1 cellular context compared by ENCODE assay signal in genomic region chr14:102554835-102555819, GRCh38.
TF ChIP-seq lines count a peak whose summit lies in the region.

No MANE protein-coding gene starts in this region.

TF ChIP-seq in GM12878, 131 proteins besides CTCF, POLR2A, EP300 and RAD21 (continued from another document and continues in another):
- TF ChIP-seq ZBTB33 (IDR thresholded peaks at IDR 0.05) = 0 out of 2 replicates have a peak, but pooled peaks have one; percentile 56
- TF ChIP-seq PRDM15 (CRISPR knock-in tag; IDR thresholded peaks at IDR 0.05) = no peak
- TF ChIP-seq BACH1 (IDR thresholded peaks at IDR 0.05; ENCODE audit: borderline replicate concordance) = peak; percentile 42; the same call in 1 of the 2 replicates
- no peak for TF ChIP-seq NFIC (IDR thresholded peaks at IDR 0.05; ENCODE audit: low read depth, low read length)
- TF ChIP-seq ZBTB40 (IDR thresholded peaks at IDR 0.05; ENCODE audit: borderline replicate concordance) = no peak
- peak; percentile 72 for TF ChIP-seq MEF2B (IDR thresholded peaks at IDR 0.05; ENCODE audit: partially characterized antibody, poor library complexity, severe bottlenecking)
- TF ChIP-seq, protein P1, sequence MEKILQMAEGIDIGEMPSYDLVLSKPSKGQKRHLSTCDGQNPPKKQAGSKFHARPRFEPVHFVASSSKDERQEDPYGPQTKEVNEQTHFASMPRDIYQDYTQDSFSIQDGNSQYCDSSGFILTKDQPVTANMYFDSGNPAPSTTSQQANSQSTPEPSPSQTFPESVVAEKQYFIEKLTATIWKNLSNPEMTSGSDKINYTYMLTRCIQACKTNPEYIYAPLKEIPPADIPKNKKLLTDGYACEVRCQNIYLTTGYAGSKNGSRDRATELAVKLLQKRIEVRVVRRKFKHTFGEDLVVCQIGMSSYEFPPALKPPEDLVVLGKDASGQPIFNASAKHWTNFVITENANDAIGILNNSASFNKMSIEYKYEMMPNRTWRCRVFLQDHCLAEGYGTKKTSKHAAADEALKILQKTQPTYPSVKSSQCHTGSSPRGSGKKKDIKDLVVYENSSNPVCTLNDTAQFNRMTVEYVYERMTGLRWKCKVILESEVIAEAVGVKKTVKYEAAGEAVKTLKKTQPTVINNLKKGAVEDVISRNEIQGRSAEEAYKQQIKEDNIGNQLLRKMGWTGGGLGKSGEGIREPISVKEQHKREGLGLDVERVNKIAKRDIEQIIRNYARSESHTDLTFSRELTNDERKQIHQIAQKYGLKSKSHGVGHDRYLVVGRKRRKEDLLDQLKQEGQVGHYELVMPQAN (conservative IDR thresholded peaks at IDR 0.05) = no peak
- no peak for TF ChIP-seq ATF3 (IDR thresholded peaks at IDR 0.05; ENCODE audit: borderline replicate concordance, extremely low read depth, low read depth, low read length)
- TF ChIP-seq ATF7 (IDR thresholded peaks at IDR 0.05; ENCODE audit: low read depth) = no peak
- TF ChIP-seq, protein P2, sequence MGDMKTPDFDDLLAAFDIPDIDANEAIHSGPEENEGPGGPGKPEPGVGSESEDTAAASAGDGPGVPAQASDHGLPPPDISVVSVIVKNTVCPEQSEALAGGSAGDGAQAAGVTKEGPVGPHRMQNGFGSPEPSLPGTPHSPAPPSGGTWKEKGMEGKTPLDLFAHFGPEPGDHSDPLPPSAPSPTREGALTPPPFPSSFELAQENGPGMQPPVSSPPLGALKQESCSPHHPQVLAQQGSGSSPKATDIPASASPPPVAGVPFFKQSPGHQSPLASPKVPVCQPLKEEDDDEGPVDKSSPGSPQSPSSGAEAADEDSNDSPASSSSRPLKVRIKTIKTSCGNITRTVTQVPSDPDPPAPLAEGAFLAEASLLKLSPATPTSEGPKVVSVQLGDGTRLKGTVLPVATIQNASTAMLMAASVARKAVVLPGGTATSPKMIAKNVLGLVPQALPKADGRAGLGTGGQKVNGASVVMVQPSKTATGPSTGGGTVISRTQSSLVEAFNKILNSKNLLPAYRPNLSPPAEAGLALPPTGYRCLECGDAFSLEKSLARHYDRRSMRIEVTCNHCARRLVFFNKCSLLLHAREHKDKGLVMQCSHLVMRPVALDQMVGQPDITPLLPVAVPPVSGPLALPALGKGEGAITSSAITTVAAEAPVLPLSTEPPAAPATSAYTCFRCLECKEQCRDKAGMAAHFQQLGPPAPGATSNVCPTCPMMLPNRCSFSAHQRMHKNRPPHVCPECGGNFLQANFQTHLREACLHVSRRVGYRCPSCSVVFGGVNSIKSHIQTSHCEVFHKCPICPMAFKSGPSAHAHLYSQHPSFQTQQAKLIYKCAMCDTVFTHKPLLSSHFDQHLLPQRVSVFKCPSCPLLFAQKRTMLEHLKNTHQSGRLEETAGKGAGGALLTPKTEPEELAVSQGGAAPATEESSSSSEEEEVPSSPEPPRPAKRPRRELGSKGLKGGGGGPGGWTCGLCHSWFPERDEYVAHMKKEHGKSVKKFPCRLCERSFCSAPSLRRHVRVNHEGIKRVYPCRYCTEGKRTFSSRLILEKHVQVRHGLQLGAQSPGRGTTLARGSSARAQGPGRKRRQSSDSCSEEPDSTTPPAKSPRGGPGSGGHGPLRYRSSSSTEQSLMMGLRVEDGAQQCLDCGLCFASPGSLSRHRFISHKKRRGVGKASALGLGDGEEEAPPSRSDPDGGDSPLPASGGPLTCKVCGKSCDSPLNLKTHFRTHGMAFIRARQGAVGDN (IDR thresholded peaks at IDR 0.05) = peak; percentile 50; the same call in 1 of the 2 replicates
- TF ChIP-seq IKZF1 (conservative IDR thresholded peaks at IDR 0.05) = peak; percentile 78
- TF ChIP-seq, protein P3, sequence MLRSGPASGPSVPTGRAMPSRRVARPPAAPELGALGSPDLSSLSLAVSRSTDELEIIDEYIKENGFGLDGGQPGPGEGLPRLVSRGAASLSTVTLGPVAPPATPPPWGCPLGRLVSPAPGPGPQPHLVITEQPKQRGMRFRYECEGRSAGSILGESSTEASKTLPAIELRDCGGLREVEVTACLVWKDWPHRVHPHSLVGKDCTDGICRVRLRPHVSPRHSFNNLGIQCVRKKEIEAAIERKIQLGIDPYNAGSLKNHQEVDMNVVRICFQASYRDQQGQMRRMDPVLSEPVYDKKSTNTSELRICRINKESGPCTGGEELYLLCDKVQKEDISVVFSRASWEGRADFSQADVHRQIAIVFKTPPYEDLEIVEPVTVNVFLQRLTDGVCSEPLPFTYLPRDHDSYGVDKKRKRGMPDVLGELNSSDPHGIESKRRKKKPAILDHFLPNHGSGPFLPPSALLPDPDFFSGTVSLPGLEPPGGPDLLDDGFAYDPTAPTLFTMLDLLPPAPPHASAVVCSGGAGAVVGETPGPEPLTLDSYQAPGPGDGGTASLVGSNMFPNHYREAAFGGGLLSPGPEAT (IDR thresholded peaks at IDR 0.05; ENCODE audit: low read depth) = no peak
- TF ChIP-seq HDAC6 (IDR thresholded peaks at IDR 0.05; ENCODE audit: unreplicated experiment) = no peak
- no peak for TF ChIP-seq PAX8 (IDR thresholded peaks at IDR 0.05)
- no peak for TF ChIP-seq POU2F2 (IDR thresholded peaks at IDR 0.05; ENCODE audit: borderline replicate concordance, low read depth, low read length)
- TF ChIP-seq CREM (IDR thresholded peaks at IDR 0.05; ENCODE audit: low read depth) = no peak
- TF ChIP-seq EED (IDR thresholded peaks at IDR 0.05; ENCODE audit: low read depth) = no peak
- no peak for TF ChIP-seq USF2 (IDR thresholded peaks at IDR 0.05; ENCODE audit: borderline replicate concordance, low read depth, low read length)
- no peak for TF ChIP-seq NFYA (IDR thresholded peaks at IDR 0.05; ENCODE audit: borderline replicate concordance, low read depth, low read length)
- TF ChIP-seq YY1 (IDR thresholded peaks at IDR 0.05; ENCODE audit: low read depth, low read length) = no peak
- no peak for TF ChIP-seq SPI1 (IDR thresholded peaks at IDR 0.05; ENCODE audit: borderline replicate concordance, insufficient read depth, low read depth, low read length)
- peak in 1 of 2 experiments; percentile 87; a peak in 3 of 4 replicates for TF ChIP-seq SRF (IDR thresholded peaks at IDR 0.05; ENCODE audit: low read depth in 2 of 2, low read length in 2 of 2)
- TF ChIP-seq, protein P4, sequence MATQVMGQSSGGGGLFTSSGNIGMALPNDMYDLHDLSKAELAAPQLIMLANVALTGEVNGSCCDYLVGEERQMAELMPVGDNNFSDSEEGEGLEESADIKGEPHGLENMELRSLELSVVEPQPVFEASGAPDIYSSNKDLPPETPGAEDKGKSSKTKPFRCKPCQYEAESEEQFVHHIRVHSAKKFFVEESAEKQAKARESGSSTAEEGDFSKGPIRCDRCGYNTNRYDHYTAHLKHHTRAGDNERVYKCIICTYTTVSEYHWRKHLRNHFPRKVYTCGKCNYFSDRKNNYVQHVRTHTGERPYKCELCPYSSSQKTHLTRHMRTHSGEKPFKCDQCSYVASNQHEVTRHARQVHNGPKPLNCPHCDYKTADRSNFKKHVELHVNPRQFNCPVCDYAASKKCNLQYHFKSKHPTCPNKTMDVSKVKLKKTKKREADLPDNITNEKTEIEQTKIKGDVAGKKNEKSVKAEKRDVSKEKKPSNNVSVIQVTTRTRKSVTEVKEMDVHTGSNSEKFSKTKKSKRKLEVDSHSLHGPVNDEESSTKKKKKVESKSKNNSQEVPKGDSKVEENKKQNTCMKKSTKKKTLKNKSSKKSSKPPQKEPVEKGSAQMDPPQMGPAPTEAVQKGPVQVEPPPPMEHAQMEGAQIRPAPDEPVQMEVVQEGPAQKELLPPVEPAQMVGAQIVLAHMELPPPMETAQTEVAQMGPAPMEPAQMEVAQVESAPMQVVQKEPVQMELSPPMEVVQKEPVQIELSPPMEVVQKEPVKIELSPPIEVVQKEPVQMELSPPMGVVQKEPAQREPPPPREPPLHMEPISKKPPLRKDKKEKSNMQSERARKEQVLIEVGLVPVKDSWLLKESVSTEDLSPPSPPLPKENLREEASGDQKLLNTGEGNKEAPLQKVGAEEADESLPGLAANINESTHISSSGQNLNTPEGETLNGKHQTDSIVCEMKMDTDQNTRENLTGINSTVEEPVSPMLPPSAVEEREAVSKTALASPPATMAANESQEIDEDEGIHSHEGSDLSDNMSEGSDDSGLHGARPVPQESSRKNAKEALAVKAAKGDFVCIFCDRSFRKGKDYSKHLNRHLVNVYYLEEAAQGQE (IDR thresholded peaks at IDR 0.05; ENCODE audit: low read depth, low read length) = no peak
- TF ChIP-seq TAF1 (IDR thresholded peaks at IDR 0.05; ENCODE audit: borderline replicate concordance, low read depth, low read length) = no peak
- TF ChIP-seq SMAD5 (IDR thresholded peaks at IDR 0.05; ENCODE audit: low read depth) = no peak
- TF ChIP-seq MTA3 (IDR thresholded peaks at IDR 0.05; ENCODE audit: borderline replicate concordance, low read length) = no peak
- TF ChIP-seq LARP7 (IDR thresholded peaks at IDR 0.05) = peak; percentile 83; the same call in 1 of the 2 replicates
- TF ChIP-seq SUPT20H (IDR thresholded peaks at IDR 0.05; ENCODE audit: borderline replicate concordance, control insufficient read depth, low read depth, low read length) = no peak
- no peak for TF ChIP-seq SMC3 (IDR thresholded peaks at IDR 0.05; ENCODE audit: borderline replicate concordance, low read length)
- no peak for TF ChIP-seq EZH2 (IDR thresholded peaks at IDR 0.05; ENCODE audit: borderline replicate concordance, control insufficient read depth, low read depth, low read length)
- TF ChIP-seq ASH2L (IDR thresholded peaks at IDR 0.05; ENCODE audit: borderline replicate concordance, low read depth) = no peak
- no peak for TF ChIP-seq ZNF384 (IDR thresholded peaks at IDR 0.05; ENCODE audit: borderline replicate concordance, low read depth, low read length)
- TF ChIP-seq DPF2 (IDR thresholded peaks at IDR 0.05) = peak; percentile 74; the same call in 1 of the 2 replicates
